ENCODE assay signal across 21 cellular contexts in the genomic region with DNA sequence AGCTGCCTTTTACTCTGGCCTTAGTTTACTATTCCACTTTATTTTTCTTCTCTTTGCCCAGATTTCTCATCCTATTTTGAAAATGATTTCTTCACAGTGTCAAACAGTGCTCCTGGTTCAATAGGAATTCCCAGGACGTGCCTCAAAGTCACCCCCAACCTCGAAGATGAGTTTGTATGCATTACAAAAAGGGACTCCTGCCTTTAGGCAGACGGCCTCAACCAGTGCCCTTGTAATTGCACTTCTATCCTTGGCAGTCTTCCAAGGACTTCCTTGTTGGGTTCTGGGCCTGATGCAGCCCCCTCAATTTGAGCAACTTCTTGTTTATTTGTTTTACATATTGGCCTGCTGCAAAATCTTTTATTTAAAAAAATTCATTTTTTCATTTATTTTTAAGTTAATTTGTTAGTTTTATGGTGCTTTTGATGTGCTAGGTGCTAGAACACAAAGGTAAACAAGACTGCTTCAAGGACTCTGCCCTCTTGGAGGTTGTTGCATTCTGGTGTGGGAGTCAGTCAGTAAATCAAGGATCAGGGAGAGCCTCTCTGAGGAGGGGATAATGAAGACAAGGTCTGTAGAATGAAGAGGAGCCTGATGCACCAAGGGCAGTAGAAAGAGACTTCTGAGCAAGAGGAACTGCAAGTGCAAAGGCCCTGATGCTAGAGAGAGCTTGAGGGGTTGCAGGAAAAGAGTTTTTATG.
A peak's percentile ranks its signal among the peaks of the same experiment; 100 is the strongest.
DNase-seq lines count a peak whose midpoint lies in the region; ATAC-seq and TF ChIP-seq lines count a peak whose summit lies in the region.
"Had no signal": no experiment of that assay in that cellular context is flagged by ENCODE, and none has a peak within 500 bp of the region (broad histone marks: within the 10 kb centered on the region; RNA-seq: fewer than 3 reads in every experiment).

No MANE protein-coding gene starts in this region.

- in situ Hi-C loops in transverse colon (cut with MboI; ENCODE audit: low pct_ligation_motif_present in 1 of 4, low pct_unique_long_range_greater_than_20kb in 1 of 4, low sequenced_read_pairs in 3 of 4), result no loop called here

- intact Hi-C loops in transverse colon (cut with DNase I; ENCODE audit: low total_unique reads), result no loop called here

- DNase-seq in NCI-H1694 treated with DMSO at 0.1 percent for 48 hours (lab: John Stamatoyannopoulos, UW) (peak; percentile 0), NCI-H1694 (lab: John Stamatoyannopoulos, UW) (no peak), NCI-H2029 treated with DMSO at 0.1 percent for 48 hours (lab: John Stamatoyannopoulos, UW) (peak; percentile 83), SHP77 treated with DMSO at 0.1 percent for 48 hours (lab: John Stamatoyannopoulos, UW) (peak; percentile 34), transverse colon (peak; percentile 42), GOT3 (lab: John Stamatoyannopoulos, UW) (no peak)
- DNase-seq: cerebellar nuclear complex; effector CD8-positive, alpha-beta T cell; GM23248; MG63; naive thymus-derived CD8-positive, alpha-beta T cell; ovary; right cardiac atrium; RPMI8226; SW 1271 had no signal

- WGBS in transverse colon (ENCODE audit: low coverage in 1 of 2), 2 donors, result 24 to 34% methylated on average over 3 of the region's 3 CpGs

- peaks cover 3 to 60% (median 26%) of the 10 kb centered on the region in 4 donors for H3K4me1 ChIP-seq in transverse colon

- H3K27ac ChIP-seq in transverse colon, result peak overlapping the region; percentile 80 to 83 (median 80)
- H3K27ac ChIP-seq: gastroesophageal sphincter, GM23248, ovary had no signal

- no peak for TF ChIP-seq CTCF in transverse colon (IDR thresholded peaks at IDR 0.05)

- H3K4me3 ChIP-seq in transverse colon, result peak overlapping the region in 3 of 4 donors; percentile 16 to 28 (median 21)
- H3K4me3 ChIP-seq: gastroesophageal sphincter, GM12878, GM23248, MG63, ovary had no signal

- H3K27me3 ChIP-seq in transverse colon, result no peaks in the 10 kb centered on the region
- H3K27me3 ChIP-seq: gastroesophageal sphincter, MG63, ovary had no signal

- TF ChIP-seq POLR2A in transverse colon (IDR thresholded peaks at IDR 0.05), result peak; percentile 15

- no peaks in the 10 kb centered on the region for H3K36me3 ChIP-seq in transverse colon
- H3K36me3 ChIP-seq: gastroesophageal sphincter, MG63, ovary had no signal

- H3K9me3 ChIP-seq in transverse colon, result no peaks in the 10 kb centered on the region
- H3K9me3 ChIP-seq: gastroesophageal sphincter, MG63, ovary had no signal

- TF ChIP-seq EP300 in transverse colon (IDR thresholded peaks at IDR 0.05; ENCODE audit: low read depth), result no peak

- ATAC-seq in HG02970 (IDR thresholded peaks at IDR 0.05; ENCODE audit: low FRiP score, unreplicated experiment) (no peak), HG03571 (IDR thresholded peaks at IDR 0.05; ENCODE audit: unreplicated experiment) (no peak)
- ATAC-seq: activated naive CD4-positive, alpha-beta T cell treated with anti-CD3 and anti-CD28 coated beads, Interleukin-2, amount 50 U/mL, for 72 hours; esophagus mucosa; gastroesophageal sphincter; GM12878; naive thymus-derived CD8-positive, alpha-beta T cell; right cardiac atrium had no signal

Comparison
In these comparisons a context has a peak if more than half of its experiments do, and no peak if none do; other contexts are left out.
1. DNase-seq: peak in NCI-H1694 treated with DMSO at 0.1 percent for 48 hours (single experiment), NCI-H2029 treated with DMSO at 0.1 percent for 48 hours (single experiment), SHP77 treated with DMSO at 0.1 percent for 48 hours (single experiment) and transverse colon (single experiment); none in NCI-H1694 (single experiment) and GOT3 (single experiment).